Comparison of ENCODE assay signal across 8 cellular contexts in the genomic region with DNA sequence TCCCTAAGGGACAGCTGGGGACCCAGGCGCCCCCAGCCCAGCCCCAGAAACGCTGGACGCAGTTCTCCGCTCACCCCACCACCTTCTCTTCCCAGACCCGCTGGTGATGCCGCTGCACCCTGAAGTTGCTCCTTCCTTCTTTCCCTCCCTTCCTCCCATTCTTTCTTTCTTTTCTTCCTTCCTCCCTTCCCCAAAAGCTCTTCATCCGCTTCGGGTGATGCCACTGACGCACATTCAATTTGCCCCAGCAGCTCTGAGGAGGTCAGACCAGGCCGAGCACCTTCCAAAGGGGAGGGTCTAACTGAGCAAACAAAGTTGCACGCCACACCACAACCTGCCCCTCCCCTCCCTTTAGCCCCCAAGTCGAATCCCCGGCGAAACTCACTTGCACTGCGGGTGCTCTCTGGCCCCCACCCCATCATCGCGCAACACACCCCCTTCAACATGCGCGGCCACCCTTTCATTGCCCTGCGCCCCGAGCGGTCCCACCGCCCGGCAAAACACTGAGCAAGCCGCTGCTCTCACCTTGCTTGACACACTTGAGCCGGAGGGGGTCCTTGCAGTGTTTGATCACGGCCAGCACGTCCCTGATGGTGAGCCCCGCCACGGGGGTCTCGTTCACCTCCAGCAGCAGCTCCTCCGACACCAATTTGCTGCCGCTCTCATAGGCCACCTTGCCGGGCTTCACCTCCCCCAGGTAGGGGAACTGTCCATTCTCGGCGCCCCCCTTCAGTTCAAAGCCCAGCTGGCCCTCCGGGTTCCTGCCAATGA. TPM values are rescaled to one million over a fixed set of nuclear protein-coding genes. Genes with fewer than 3 reads are reported as not detected.
DNase-seq lines count a peak whose midpoint lies in the region; ATAC-seq, FAIRE-seq and TF ChIP-seq lines count a peak whose summit lies in the region.

No MANE protein-coding gene starts in this region.

- TF ChIP-seq CTCF in AG04449 (IDR thresholded peaks at IDR 0.05; ENCODE audit: insufficient read depth, low read length, missing control alignments) (no peak), IMR-90 (conservative IDR thresholded peaks at IDR 0.05; ENCODE audit: low read depth, low read length) (no peak), HepG2 (CRISPR knock-in tag; IDR thresholded peaks at IDR 0.05) (0 out of 2 replicates have a peak, but pooled peaks have one; percentile 6), suprapubic skin (IDR thresholded peaks at IDR 0.05) (no peak), Caco-2 (IDR thresholded peaks at IDR 0.05; ENCODE audit: insufficient read depth in 1 of 2, low read depth in 1 of 2, low read length in 1 of 2, severe bottlenecking in 1 of 2, unreplicated experiment in 1 of 2) (no peak)

- peak overlapping the region; percentile 97 for H2BK5ac ChIP-seq in IMR-90 (ENCODE audit: low read depth, low read length, poor library complexity, severe bottlenecking)

- peaks cover 8% of the 10 kb centered on the region for H3K9me1 ChIP-seq in IMR-90 (ENCODE audit: insufficient read depth, low read length)

- TF ChIP-seq RAD21 in IMR-90 (IDR thresholded peaks at IDR 0.05; ENCODE audit: low read length) (no peak), HepG2 (CRISPR knock-in tag; IDR thresholded peaks at IDR 0.05) (no peak)

- TF ChIP-seq POLR2A in IMR-90 (IDR thresholded peaks at IDR 0.05; ENCODE audit: low read depth, low read length), result no peak; the same call in none of the 2 replicates
- no peak for TF ChIP-seq POLR2A in HepG2 (IDR thresholded peaks at IDR 0.05; ENCODE audit: insufficient read depth in 1 of 2, low read depth in 2 of 2, low read length in 2 of 2)
- TF ChIP-seq POLR2A in suprapubic skin (IDR thresholded peaks at IDR 0.05), result no peak

- H3K79me1 ChIP-seq in IMR-90 (ENCODE audit: low read depth in 1 of 2, low read length in 2 of 2), result peaks cover 19 to 67% of the 10 kb centered on the region in 2 experiments

- H2AK9ac ChIP-seq in IMR-90 (replicated peaks; ENCODE audit: low read depth, low read length, poor library complexity), result peak overlapping the region; percentile 96

- H3K4me2 ChIP-seq in IMR-90 (ENCODE audit: low read depth, low read length), result peak overlapping the region; percentile 96
- H3K4me2 ChIP-seq in HepG2 (ENCODE audit: low read depth, low read length), result peak overlapping the region; percentile 81

- H3K4me1 Mint-ChIP-seq in Caco-2 (ENCODE audit: low read depth, unreplicated experiment), result no peaks in the 10 kb centered on the region

- peak; percentile 6 for ATAC-seq in IMR-90 (ENCODE audit: low read depth)
- ATAC-seq in HepG2, result peak; percentile 37
- ATAC-seq in GM18502 (IDR thresholded peaks at IDR 0.05; ENCODE audit: poor library complexity, unreplicated experiment), result no peak

- H2AFZ ChIP-seq in IMR-90 (replicated peaks; ENCODE audit: low read length, poor library complexity) (peak overlapping the region; percentile 88), HepG2 (ENCODE audit: low read length) (no peak overlapping the region)

- H3K56ac ChIP-seq in IMR-90 (ENCODE audit: extremely low read depth, insufficient read depth, low read length), result peak overlapping the region; percentile 89

- no peak overlapping the region for H3K27ac Mint-ChIP-seq in Caco-2 (ENCODE audit: unreplicated experiment)

- CTCF ChIA-PET in AG04449 (lab: Yijun Ruan, JAX) (interaction anchor here (1.2 to 1.4 kb wide), 2 partner anchors 10 to 154 kb away, joined by 4 read pairs; no protein-coding TSS in a partner anchor), IMR-90 (lab: Yijun Ruan, JAX) (interaction anchor here (0.6 to 1.4 kb wide), 2 partner anchors 155 to 1514 kb away, joined by 4 to 5 read pairs; no protein-coding TSS in a partner anchor), HepG2 (lab: Yijun Ruan, JAX; ENCODE audit: low intra/inter-chr PET ratio, low total read pairs) (no interaction called here), Caco-2 (lab: Charles Lee) (no interaction called here)

- WGBS in IMR-90 (ENCODE audit: extremely low coverage in 2 of 2, insufficient read length in 1 of 2), 2 experiments, result 0% methylated on average over 23 of the region's 37 CpGs; no CpG with 5 or more reads in 1 of the 2 experiments
- WGBS in HepG2 (ENCODE audit: low lambda C conversion rate), result 2% methylated on average over 24 of the region's 37 CpGs
- WGBS in suprapubic skin, result 1% methylated on average over 37 of the region's 37 CpGs

- H4K91ac ChIP-seq in IMR-90 (ENCODE audit: insufficient read depth, low read depth, low read length), result peak overlapping the region; percentile 93

- peak overlapping the region; percentile 99 for H3K9ac ChIP-seq in IMR-90 (ENCODE audit: low read depth, low read length)
- peak overlapping the region; percentile 95 for H3K9ac ChIP-seq in HepG2 (ENCODE audit: insufficient read depth, low read depth, low read length)

- in situ Hi-C loops in IMR-90 (cut with MboI; ENCODE audit: low sequenced_read_pairs), result loop anchor here (25.0 kb wide), 1 partner anchor 585 kb away; no protein-coding TSS in a partner anchor
- in situ Hi-C loops in HepG2 (cut with HindIII; ENCODE audit: extremely low pct_ligation_motif_present, low pct_unique_long_range_greater_than_20kb), result loop anchor here (5.0 kb wide), 1 partner anchor 45 kb away; no protein-coding TSS in a partner anchor

- H3K36me3 ChIP-seq in IMR-90 (ENCODE audit: control insufficient read depth, insufficient read depth, low read length), result peaks cover 4% of the 10 kb centered on the region; the same call in 1 of the 2 replicates
- no peaks in the 10 kb centered on the region for H3K36me3 ChIP-seq in HepG2 (replicated peaks in 1 of 2; ENCODE audit: control insufficient read depth in 1 of 2, insufficient read depth in 2 of 2, low read length in 2 of 2)
- H3K36me3 ChIP-seq in suprapubic skin, result no peaks in the 10 kb centered on the region
- no peaks in the 10 kb centered on the region for H3K36me3 ChIP-seq in Caco-2 (ENCODE audit: control insufficient read depth, insufficient read depth, low read length)

- peak overlapping the region; percentile 80 for H3K4me3 ChIP-seq in AG04449 (ENCODE audit: low read depth, low read length)
- H3K4me3 ChIP-seq in IMR-90 (ENCODE audit: insufficient read depth, low read depth, low read length), result peak overlapping the region; percentile 54
- H3K4me3 ChIP-seq in HepG2 (replicated peaks in 1 of 3; ENCODE audit: insufficient read depth in 1 of 3, low read depth in 2 of 3, low read length in 3 of 3), result peak overlapping the region; percentile 79 to 84 (median 82)
- peak overlapping the region; percentile 70 for H3K4me3 ChIP-seq in suprapubic skin
- H3K4me3 ChIP-seq in Caco-2 (ENCODE audit: low read depth, low read length), result no peak overlapping the region

- H4K20me1 ChIP-seq in IMR-90 (ENCODE audit: insufficient read depth, low read length) (peaks cover 4% of the 10 kb centered on the region; the same call in 1 of the 2 replicates), HepG2 (ENCODE audit: insufficient read depth, low read length) (no peaks in the 10 kb centered on the region)

- H3K23ac ChIP-seq in IMR-90 (ENCODE audit: low read depth, low read length), result peak overlapping the region; percentile 98

- no peaks in the 10 kb centered on the region for H3K36me3 Mint-ChIP-seq in Caco-2 (ENCODE audit: insufficient read depth, unreplicated experiment)

- peak overlapping the region; percentile 92 for H2AK5ac ChIP-seq in IMR-90 (ENCODE audit: low read depth, low read length)

- H3K4me3 Mint-ChIP-seq in Caco-2 (ENCODE audit: unreplicated experiment), result no peak overlapping the region

- peak overlapping the region; percentile 99 for H3K4ac ChIP-seq in IMR-90 (ENCODE audit: low read depth, low read length)

- no peak for FAIRE-seq in HepG2 (lab: Jason Lieb, UNC)

- peak overlapping the region; percentile 98 for H4K5ac ChIP-seq in IMR-90 (ENCODE audit: low read depth, low read length)

- peaks cover 64% of the 10 kb centered on the region for H3K79me2 ChIP-seq in HepG2 (ENCODE audit: insufficient read depth, low read length)

- peak overlapping the region; percentile 93 for H2BK120ac ChIP-seq in IMR-90 (ENCODE audit: low read depth, low read length)

- dilution Hi-C loops in IMR-90 (cut with HindIII; ENCODE audit: low sequenced_read_pairs, unreplicated experiment), result no loop called here

- no peaks in the 10 kb centered on the region for H3K27me3 ChIP-seq in IMR-90 (ENCODE audit: control insufficient read depth, insufficient read depth, low read length)
- no peaks in the 10 kb centered on the region; a peak in 1 of 5 replicates for H3K27me3 ChIP-seq in HepG2 (ENCODE audit: control insufficient read depth in 1 of 2, insufficient read depth in 2 of 2, low read length in 2 of 2)
- peaks cover 23% of the 10 kb centered on the region for H3K27me3 ChIP-seq in suprapubic skin
- no peaks in the 10 kb centered on the region for H3K27me3 ChIP-seq in Caco-2 (replicated peaks; ENCODE audit: control insufficient read depth, insufficient read depth, low read length)

- H3K27me3 Mint-ChIP-seq in Caco-2 (ENCODE audit: insufficient read depth, unreplicated experiment), result no peaks in the 10 kb centered on the region

- H2BK20ac ChIP-seq in IMR-90 (ENCODE audit: low read depth, low read length), result peak overlapping the region; percentile 57

- peak overlapping the region; percentile 98 for H3K18ac ChIP-seq in IMR-90 (ENCODE audit: low read depth, low read length)

- POLR2A ChIA-PET in AG04449 (lab: Yijun Ruan, JAX), result interaction anchor here (1.0 to 1.2 kb wide), 2 partner anchors 15 to 22 kb away, joined by 3 to 4 read pairs; no protein-coding TSS in a partner anchor
- POLR2A ChIA-PET in IMR-90 (lab: Charles Lee; ENCODE audit: unreplicated experiment), result no interaction called here
- POLR2A ChIA-PET in HepG2 (lab: Yijun Ruan, JAX), result interaction anchor here (0.7 to 2.4 kb wide), 11 partner anchors 9 to 758 kb away, joined by 3 to 13 read pairs (median 4); no protein-coding TSS in a partner anchor
- POLR2A ChIA-PET in Caco-2 (lab: Charles Lee), result no interaction called here

- peak overlapping the region; percentile 71 to 96 for H4K8ac ChIP-seq in IMR-90 (ENCODE audit: low read depth in 2 of 2, low read length in 2 of 2)

- no peak for TF ChIP-seq EP300 in HepG2 (IDR thresholded peaks at IDR 0.05; ENCODE audit: low read depth in 2 of 2, low read length in 2 of 2)
- no peak for TF ChIP-seq EP300 in HepG2 (CRISPR knock-in tag; IDR thresholded peaks at IDR 0.05; ENCODE audit: borderline replicate concordance)
- no peak for TF ChIP-seq EP300 in suprapubic skin (IDR thresholded peaks at IDR 0.05)

- intact Hi-C loops in IMR-90 (cut with micrococcal nuclease), result loop anchor here (2.0 to 5.0 kb wide), 5 partner anchors 155 to 566 kb away; no protein-coding TSS in a partner anchor
- intact Hi-C loops in HepG2 (cut with micrococcal nuclease; ENCODE audit: unreplicated experiment), result no loop called here
- intact Hi-C loops in Caco-2 (cut with micrococcal nuclease; ENCODE audit: unreplicated experiment), result no loop called here

- peak overlapping the region; percentile 99 for H3K14ac ChIP-seq in IMR-90 (replicated peaks; ENCODE audit: low read depth, low read length)

- no peak for DNase-seq in AG04449 (ENCODE audit: low read depth, low spot score)
- peak; percentile 26 for DNase-seq in IMR-90
- DNase-seq in dermis blood vessel endothelial cell, result peak; percentile 29
- DNase-seq in HepG2 (ENCODE audit: low spot score), result peak; percentile 60
- DNase-seq in suprapubic skin (ENCODE audit: low spot score in 2 of 2), result peak in 1 of 2 donors; percentile 64
- DNase-seq in NCI-H187 (lab: John Stamatoyannopoulos, UW), result no peak
- DNase-seq in Caco-2, result no peak

- BruUV-seq in IMR-90 (replicated peaks; lab: Mats Ljungman, UMichigan), result no TSS peak
- TSS peak; percentile 24 for BruUV-seq in HepG2 (replicated peaks; lab: Mats Ljungman, UMichigan)
- no TSS peak for BruUV-seq in Caco-2 (replicated peaks; lab: Mats Ljungman, UMichigan)

- H3K9me3 ChIP-seq in IMR-90 (ENCODE audit: control insufficient read depth, insufficient read depth, low read length) (no peaks in the 10 kb centered on the region), HepG2 (ENCODE audit: low read length) (no peaks in the 10 kb centered on the region), suprapubic skin (no peaks in the 10 kb centered on the region), Caco-2 (no peaks in the 10 kb centered on the region)

- H3K4me1 ChIP-seq in IMR-90 (ENCODE audit: control insufficient read depth, insufficient read depth, low read length) (peaks cover 8% of the 10 kb centered on the region), HepG2 (ENCODE audit: insufficient read depth, low read length) (peaks cover 54% of the 10 kb centered on the region), suprapubic skin (peaks cover 16% of the 10 kb centered on the region), Caco-2 (no peaks in the 10 kb centered on the region)

- peak overlapping the region; percentile 94; the same call in 2 of the 3 replicates for H2BK15ac ChIP-seq in IMR-90 (ENCODE audit: low read depth, low read length)

- H3K9me3 Mint-ChIP-seq in Caco-2 (ENCODE audit: unreplicated experiment), result no peaks in the 10 kb centered on the region

- peak overlapping the region; percentile 96 for H3K27ac ChIP-seq in IMR-90 (ENCODE audit: insufficient read depth, low read length)
- peak overlapping the region; percentile 95 for H3K27ac ChIP-seq in HepG2 (ENCODE audit: extremely low read length, insufficient read depth, low read length)
- peak overlapping the region; percentile 95 for H3K27ac ChIP-seq in suprapubic skin

RNA-seq across cellular contexts. Expression of gene MAGI2, which starts 0.8 kb away (rescaled TPM):
- 17.9 and 27.2 TPM in 2 replicates for total RNA-seq in IMR-90 (2012; rRNA removed)
- polyA plus RNA-seq in IMR-90 (2012; rRNA removed), result 2.3 and 2.5 TPM in 2 replicates
- polyA plus RNA-seq in IMR-90 (2012; cell fraction: cytosol; rRNA removed), result 0.88 and 1.2 TPM in 2 replicates
- polyA plus RNA-seq in IMR-90 (2012; cell fraction: nucleus; rRNA removed; ENCODE audit: low replicate concordance), result 1.3 and 5.5 TPM in 2 replicates
- total RNA-seq in dermis blood vessel endothelial cell, result 1.8 and 2.4 TPM in 2 replicates
- total RNA-seq in HepG2 (2016; rRNA removed; fragmentation: Illumina TruSeq; extraction: Trizol), result 1.1 and 3.8 TPM in 2 replicates
- 1.1 and 2.1 TPM in 2 replicates for total RNA-seq in HepG2 (2016; cell fraction: cytosol; rRNA removed; fragmentation: Illumina TruSeq; extraction: Trizol; ENCODE audit: low read depth)
- 0.65 and 3.4 TPM in 2 replicates for total RNA-seq in HepG2 (2016; cell fraction: insoluble cytoplasmic fraction; rRNA removed; fragmentation: Illumina TruSeq; extraction: Trizol)
- total RNA-seq in HepG2 (2016; cell fraction: membrane; rRNA removed; fragmentation: Illumina TruSeq; extraction: Trizol), result 0.65 and 0.90 TPM in 2 replicates
- 20.6 and 20.9 TPM in 2 replicates for total RNA-seq in HepG2 (2016; cell fraction: nucleus; rRNA removed; fragmentation: Illumina TruSeq; extraction: Trizol)
- 1.5 and 1.6 TPM in 2 replicates for polyA plus RNA-seq in HepG2 (2011; rRNA removed)
- polyA plus RNA-seq in HepG2 (2011; cell fraction: cytosol; rRNA removed), result 0.38 and 0.53 TPM in 2 replicates
- 7.0 and 7.5 TPM in 2 replicates for polyA plus RNA-seq in HepG2 (2011; cell fraction: nucleus; rRNA removed)
- 2.3 and 2.4 TPM in 2 replicates for polyA plus RNA-seq in HepG2 (2012)
- polyA plus RNA-seq in HepG2 (2016; cell fraction: cytosol; fragmentation: Illumina TruSeq; extraction: Trizol; ENCODE audit: low read depth), result 0.12 and 0.24 TPM in 2 replicates
- polyA plus RNA-seq in HepG2 (2016; cell fraction: insoluble cytoplasmic fraction; fragmentation: Illumina TruSeq; extraction: Trizol; ENCODE audit: low read depth), result 0.50 and 0.87 TPM in 2 replicates
- 0.22 and 0.26 TPM in 2 replicates for polyA plus RNA-seq in HepG2 (2016; cell fraction: membrane; fragmentation: Illumina TruSeq; extraction: Trizol; ENCODE audit: low read depth)
- polyA plus RNA-seq in HepG2 (2016; cell fraction: nucleus; fragmentation: Illumina TruSeq; extraction: Trizol; ENCODE audit: insufficient read depth, low read depth), result 1.8 and 3.0 TPM in 2 replicates
- polyA minus RNA-seq in HepG2 (2011; rRNA and poly(A)+ RNA removed; ENCODE audit: low replicate concordance), result 10.6 TPM in 1 of 2 replicates, not detected in the other
- polyA minus RNA-seq in HepG2 (2011; cell fraction: cytosol; rRNA and poly(A)+ RNA removed), result 1.8 and 2.8 TPM in 2 replicates
- 162 and 170 TPM in 2 replicates for polyA minus RNA-seq in HepG2 (2011; cell fraction: nucleus; rRNA and poly(A)+ RNA removed)
- 1 to 10 TPM in 3 of 4 donors, under 1 TPM in 1; 0.98 to 4.8 (median 2.5) TPM for total RNA-seq in suprapubic skin
- total RNA-seq in Caco-2 (2022), result 0.19 and 0.25 TPM in 2 replicates

Comparison
In these comparisons a context has a peak if more than half of its experiments do, and no peak if none do; other contexts are left out.
1. DNase-seq: peak in IMR-90 (single experiment), dermis blood vessel endothelial cell (single experiment) and HepG2 (single experiment); none in AG04449 (single experiment), NCI-H187 (0 of 2) and Caco-2 (0 of 2).
2. CTCF ChIA-PET loops: an anchor here in AG04449 (1.2 to 1.4 kb wide) and IMR-90 (0.6 to 1.4 kb wide); none called in HepG2 and Caco-2.
3. POLR2A ChIA-PET loops: an anchor here in AG04449 (1.0 to 1.2 kb wide) and HepG2 (0.7 to 2.4 kb wide); none called in IMR-90 and Caco-2.
4. Peak in every context shown above with its lines, with median percentiles within 50 percentile points of each other: H3K27ac ChIP-seq.